In the genomic region with DNA sequence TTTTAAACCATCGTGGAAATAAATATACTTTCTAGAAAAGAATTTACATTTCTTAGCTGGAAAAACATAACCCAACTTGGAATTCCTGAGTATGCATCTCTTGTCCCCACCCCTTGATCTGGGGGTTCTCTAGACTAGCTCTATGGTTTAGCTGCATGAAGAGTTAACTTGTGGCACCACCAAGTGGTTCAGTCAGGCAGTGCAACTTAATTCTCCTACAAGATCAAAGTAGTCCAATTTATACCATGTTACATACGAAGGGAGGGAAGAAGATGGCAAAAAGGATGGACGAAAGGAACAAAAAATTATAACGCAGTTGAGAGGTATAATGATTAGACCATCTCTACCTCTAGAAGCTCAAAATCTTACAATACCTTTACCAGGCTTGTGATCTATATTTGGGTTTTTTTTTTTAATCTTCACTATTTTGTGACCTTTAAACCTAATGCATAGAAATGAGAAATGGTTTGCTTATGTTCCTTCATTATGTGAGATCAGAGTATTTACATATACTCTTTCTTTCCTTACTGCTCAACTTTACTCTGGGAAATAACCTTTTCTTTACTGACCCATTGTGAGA, we compare ENCODE assay signal across 1 cellular context.
TF ChIP-seq lines count a peak whose summit lies in the region.

No MANE protein-coding gene starts in this region.

TF ChIP-seq in HepG2, 621 proteins besides CTCF, POLR2A, EP300 and RAD21 (continued from another document):
- TF ChIP-seq, protein P1, sequence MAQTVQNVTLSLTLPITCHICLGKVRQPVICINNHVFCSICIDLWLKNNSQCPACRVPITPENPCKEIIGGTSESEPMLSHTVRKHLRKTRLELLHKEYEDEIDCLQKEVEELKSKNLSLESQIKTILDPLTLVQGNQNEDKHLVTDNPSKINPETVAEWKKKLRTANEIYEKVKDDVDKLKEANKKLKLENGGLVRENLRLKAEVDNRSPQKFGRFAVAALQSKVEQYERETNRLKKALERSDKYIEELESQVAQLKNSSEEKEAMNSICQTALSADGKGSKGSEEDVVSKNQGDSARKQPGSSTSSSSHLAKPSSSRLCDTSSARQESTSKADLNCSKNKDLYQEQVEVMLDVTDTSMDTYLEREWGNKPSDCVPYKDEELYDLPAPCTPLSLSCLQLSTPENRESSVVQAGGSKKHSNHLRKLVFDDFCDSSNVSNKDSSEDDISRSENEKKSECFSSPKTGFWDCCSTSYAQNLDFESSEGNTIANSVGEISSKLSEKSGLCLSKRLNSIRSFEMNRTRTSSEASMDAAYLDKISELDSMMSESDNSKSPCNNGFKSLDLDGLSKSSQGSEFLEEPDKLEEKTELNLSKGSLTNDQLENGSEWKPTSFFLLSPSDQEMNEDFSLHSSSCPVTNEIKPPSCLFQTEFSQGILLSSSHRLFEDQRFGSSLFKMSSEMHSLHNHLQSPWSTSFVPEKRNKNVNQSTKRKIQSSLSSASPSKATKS (CRISPR knock-in tag; IDR thresholded peaks at IDR 0.05), result no peak
- TF ChIP-seq PAF1 (CRISPR knock-in tag; IDR thresholded peaks at IDR 0.05) (no peak), ATF1 (CRISPR knock-in tag; IDR thresholded peaks at IDR 0.05) (0 out of 2 replicates have a peak, but pooled peaks have one; percentile 20), ZNF652 (CRISPR knock-in tag; IDR thresholded peaks at IDR 0.05; ENCODE audit: borderline replicate concordance, low read depth) (peak; percentile 80; the same call in 1 of the 2 replicates)
